20 cellular contexts compared by ENCODE assay signal in the genomic region with DNA sequence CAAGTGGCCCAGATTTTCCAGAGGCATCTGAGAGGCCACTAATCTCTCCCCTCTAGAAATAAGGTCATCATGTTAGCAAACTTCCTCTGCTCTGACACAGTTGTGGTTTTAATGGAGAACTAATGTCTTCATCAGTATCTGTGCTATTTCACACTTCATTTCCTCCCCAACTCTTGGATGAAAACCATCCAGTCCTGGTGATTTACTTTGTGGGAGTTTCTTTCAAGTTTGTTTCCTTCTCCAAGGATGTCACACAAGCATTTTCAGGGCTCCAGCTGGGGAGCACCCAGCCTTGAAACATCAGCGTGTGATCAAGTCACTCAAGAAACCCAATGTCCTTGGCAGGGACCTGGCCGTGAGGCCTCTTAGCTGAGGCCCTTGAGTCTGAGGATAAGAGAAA. TPM values are rescaled to one million over a fixed set of nuclear protein-coding genes. Genes with fewer than 3 reads are reported as not detected.
A peak's percentile ranks its signal among the peaks of the same experiment; 100 is the strongest.
DNase-seq lines count a peak whose midpoint lies in the region; ATAC-seq, FAIRE-seq and TF ChIP-seq lines count a peak whose summit lies in the region.
"Had no signal": no experiment of that assay in that cellular context is flagged by ENCODE, and none has a peak within 500 bp of the region (broad histone marks: within the 10 kb centered on the region; RNA-seq: fewer than 3 reads in every experiment).

No MANE protein-coding gene starts in this region.

- no peak overlapping the region for H3K9ac ChIP-seq in neural progenitor cell

- intact Hi-C loops in left cardiac atrium (cut with DNase I) = no loop called here
- intact Hi-C loops in Right ventricle myocardium inferior (cut with DNase I) = no loop called here

- no peaks in the 10 kb centered on the region for H3F3A ChIP-seq in neural progenitor cell (ENCODE audit: low read depth)

- H3K4me1 ChIP-seq in suprapubic skin (peaks cover 13% of the 10 kb centered on the region), neural progenitor cell (peaks cover 8% of the 10 kb centered on the region)
- H3K4me1 ChIP-seq: colonic mucosa had no signal

- 42% methylated on average over 2 of the region's 2 CpGs for WGBS in suprapubic skin

- H3K27ac ChIP-seq in suprapubic skin (peak overlapping the region; percentile 26), neural progenitor cell (no peak overlapping the region)
- H3K27ac ChIP-seq: A549, colonic mucosa had no signal

- H3K4me2 ChIP-seq in neural progenitor cell = no peak overlapping the region
- H3K4me2 ChIP-seq: A549 had no signal

- TF ChIP-seq POLR2A in suprapubic skin (IDR thresholded peaks at IDR 0.05) = no peak

- peaks cover 4% of the 10 kb centered on the region for H3K4me1 Mint-ChIP-seq in neural progenitor cell
- H3K4me1 Mint-ChIP-seq in activated CD8-positive, alpha-beta memory T cell treated with anti-CD3 and anti-CD28 coated beads, Interleukin-2, amount 10 ng/mL, durations not matched to agents 7 days and 5 days = no peaks in the 10 kb centered on the region
- H3K4me1 Mint-ChIP-seq: stimulated activated memory B cell treated with anti-CD40 and anti-IgM and Interleukin-4, amounts not matched to agents 10 μg/mL and 1 μg/mL and 100 μg/mL, for 72 hours; T-helper 17 cell had no signal

- H3K27me3 Mint-ChIP-seq in neural progenitor cell (ENCODE audit: insufficient read depth, low read depth) = peaks cover 6% of the 10 kb centered on the region
- no peaks in the 10 kb centered on the region for H3K27me3 Mint-ChIP-seq in activated CD8-positive, alpha-beta memory T cell treated with anti-CD3 and anti-CD28 coated beads, Interleukin-2, amount 10 ng/mL, durations not matched to agents 7 days and 5 days

- no peak overlapping the region for H3K27ac Mint-ChIP-seq in neural progenitor cell
- H3K27ac Mint-ChIP-seq in activated CD8-positive, alpha-beta memory T cell treated with anti-CD3 and anti-CD28 coated beads, Interleukin-2, amount 10 ng/mL, durations not matched to agents 7 days and 5 days = no peak overlapping the region
- H3K27ac Mint-ChIP-seq: stimulated activated memory B cell treated with anti-CD40 and anti-IgM and Interleukin-4, amounts not matched to agents 10 μg/mL and 1 μg/mL and 100 μg/mL, for 72 hours; T-helper 17 cell had no signal

- no peaks in the 10 kb centered on the region for H3K79me2 ChIP-seq in neural progenitor cell (ENCODE audit: low read depth)

- H3K36me3 Mint-ChIP-seq in neural progenitor cell = no peaks in the 10 kb centered on the region
- no peaks in the 10 kb centered on the region for H3K36me3 Mint-ChIP-seq in activated CD8-positive, alpha-beta memory T cell treated with anti-CD3 and anti-CD28 coated beads, Interleukin-2, amount 10 ng/mL, durations not matched to agents 7 days and 5 days
- H3K36me3 Mint-ChIP-seq: stimulated activated memory B cell treated with anti-CD40 and anti-IgM and Interleukin-4, amounts not matched to agents 10 μg/mL and 1 μg/mL and 100 μg/mL, for 72 hours had no signal

- H4K20me1 ChIP-seq in neural progenitor cell (ENCODE audit: low read depth) = no peaks in the 10 kb centered on the region

- H3K4me3 ChIP-seq in suprapubic skin = no peak overlapping the region
- no peak overlapping the region for H3K4me3 ChIP-seq in neural progenitor cell
- H3K4me3 ChIP-seq: A549, colonic mucosa, lung had no signal

- ATAC-seq in left cardiac atrium (peak; percentile 63 to 86), Right ventricle myocardium inferior (no peak)
- no peak for ATAC-seq in activated CD8-positive, alpha-beta memory T cell treated with anti-CD3 and anti-CD28 coated beads, Interleukin-2, amount 10 ng/mL, durations not matched to agents 7 days and 5 days
- ATAC-seq: A549; stimulated activated memory B cell treated with anti-CD40 and anti-IgM and Interleukin-4, amounts not matched to agents 10 μg/mL and 1 μg/mL and 100 μg/mL, for 72 hours; T-helper 17 cell had no signal

- CTCF ChIA-PET in activated CD8-positive, alpha-beta memory T cell treated with anti-CD3 and anti-CD28 coated beads, Interleukin-2, amount 10 ng/mL, durations not matched to agents 7 days and 5 days (lab: Charles Lee) = no interaction called here

- H3K9me3 Mint-ChIP-seq in neural progenitor cell = no peaks in the 10 kb centered on the region
- no peaks in the 10 kb centered on the region for H3K9me3 Mint-ChIP-seq in activated CD8-positive, alpha-beta memory T cell treated with anti-CD3 and anti-CD28 coated beads, Interleukin-2, amount 10 ng/mL, durations not matched to agents 7 days and 5 days (ENCODE audit: low read depth)

- TF ChIP-seq CTCF in suprapubic skin (IDR thresholded peaks at IDR 0.05) (no peak), neural progenitor cell (IDR thresholded peaks at IDR 0.05) (no peak)

- no peaks in the 10 kb centered on the region for H3K9me3 ChIP-seq in suprapubic skin
- no peaks in the 10 kb centered on the region for H3K9me3 ChIP-seq in neural progenitor cell (ENCODE audit: low read depth)
- H3K9me3 ChIP-seq: A549, colonic mucosa had no signal

- H3K27me3 ChIP-seq in suprapubic skin = no peaks in the 10 kb centered on the region
- no peaks in the 10 kb centered on the region for H3K27me3 ChIP-seq in neural progenitor cell
- H3K27me3 ChIP-seq: colonic mucosa had no signal

- no peak overlapping the region for H2AFZ ChIP-seq in neural progenitor cell (replicated peaks)

- TF ChIP-seq EP300 in suprapubic skin (IDR thresholded peaks at IDR 0.05) = no peak

- FAIRE-seq in RCC 7860 (lab: Jason Lieb, UNC) = peak; percentile 99
- FAIRE-seq: A549 had no signal

- H3K36me3 ChIP-seq in suprapubic skin = no peaks in the 10 kb centered on the region
- no peaks in the 10 kb centered on the region for H3K36me3 ChIP-seq in neural progenitor cell
- H3K36me3 ChIP-seq: colonic mucosa had no signal

- no peak overlapping the region for H3K4me3 Mint-ChIP-seq in neural progenitor cell
- no peak overlapping the region for H3K4me3 Mint-ChIP-seq in activated CD8-positive, alpha-beta memory T cell treated with anti-CD3 and anti-CD28 coated beads, Interleukin-2, amount 10 ng/mL, durations not matched to agents 7 days and 5 days
- H3K4me3 Mint-ChIP-seq: stimulated activated memory B cell treated with anti-CD40 and anti-IgM and Interleukin-4, amounts not matched to agents 10 μg/mL and 1 μg/mL and 100 μg/mL, for 72 hours; T-helper 17 cell had no signal

- peak; percentile 48 for DNase-seq in left cardiac atrium
- no peak for DNase-seq in Right ventricle myocardium inferior (ENCODE audit: missing footprints)
- peak; percentile 98 for DNase-seq in RCC 7860 (ENCODE audit: low spot score)
- DNase-seq in glomerular visceral epithelial cell (ENCODE audit: extremely low spot score) = peak; percentile 94
- DNase-seq in suprapubic skin (ENCODE audit: low spot score in 2 of 2) = peak in 1 of 2 donors; percentile 62
- DNase-seq in neural progenitor cell (ENCODE audit: low spot score) = no peak
- DNase-seq in activated CD8-positive, alpha-beta memory T cell treated with anti-CD3 and anti-CD28 coated beads, Interleukin-2, amount 10 ng/mL, durations not matched to agents 7 days and 5 days = no peak
- DNase-seq in DMS53 treated with DMSO at 0.1 percent for 48 hours (lab: John Stamatoyannopoulos, UW; ENCODE audit: unreplicated experiment) = no peak
- DNase-seq: activated CD4-positive, alpha-beta T cell treated with anti-CD3 and anti-CD28 coated beads for 4 hours; activated T-cell treated with anti-CD3 and anti-CD28 coated beads, Interleukin-2, amount 50 U/mL, for 1 hour; colonic mucosa; erythroblast; GOT3; Karpas-422; NCI-H187 treated with DMSO at 0.1 percent for 48 hours; NCI-H69; T-helper 17 cell had no signal

RNA-seq across cellular contexts. Expression of a gene that starts 38.8 kb away (rescaled TPM):
- total RNA-seq in left cardiac atrium = 1 to 10 TPM; 2.2 to 4.5 TPM
- 0.43 TPM for total RNA-seq in Right ventricle myocardium inferior
- 10 to 100 TPM in 1 of 4 donors, 1 to 10 TPM in 3; 3.3 to 10.8 (median 3.5) TPM for total RNA-seq in suprapubic skin
- 2.8 and 2.9 TPM in 2 replicates for total RNA-seq in neural progenitor cell (ENCODE audit: low replicate concordance)
- not detected for total RNA-seq in activated CD8-positive, alpha-beta memory T cell treated with anti-CD3 and anti-CD28 coated beads, Interleukin-2, amount 10 ng/mL, durations not matched to agents 7 days and 5 days
- total RNA-seq: T-helper 17 cell had no signal

Comparison
In these comparisons a context has a peak if more than half of its experiments do, and no peak if none do; other contexts are left out.
1. ATAC-seq: peak in left cardiac atrium (2 of 2); none in Right ventricle myocardium inferior (single experiment) and activated CD8-positive, alpha-beta memory T cell treated with anti-CD3 and anti-CD28 coated beads, Interleukin-2, amount 10 ng/mL, durations not matched to agents 7 days and 5 days (single experiment).
2. DNase-seq: peak in left cardiac atrium (single experiment), RCC 7860 (single experiment) and glomerular visceral epithelial cell (single experiment); none in Right ventricle myocardium inferior (single experiment), neural progenitor cell (single experiment), activated CD8-positive, alpha-beta memory T cell treated with anti-CD3 and anti-CD28 coated beads, Interleukin-2, amount 10 ng/mL, durations not matched to agents 7 days and 5 days (single experiment) and DMS53 treated with DMSO at 0.1 percent for 48 hours (single experiment).